1 cellular context compared by ENCODE assay signal in the genomic region with DNA sequence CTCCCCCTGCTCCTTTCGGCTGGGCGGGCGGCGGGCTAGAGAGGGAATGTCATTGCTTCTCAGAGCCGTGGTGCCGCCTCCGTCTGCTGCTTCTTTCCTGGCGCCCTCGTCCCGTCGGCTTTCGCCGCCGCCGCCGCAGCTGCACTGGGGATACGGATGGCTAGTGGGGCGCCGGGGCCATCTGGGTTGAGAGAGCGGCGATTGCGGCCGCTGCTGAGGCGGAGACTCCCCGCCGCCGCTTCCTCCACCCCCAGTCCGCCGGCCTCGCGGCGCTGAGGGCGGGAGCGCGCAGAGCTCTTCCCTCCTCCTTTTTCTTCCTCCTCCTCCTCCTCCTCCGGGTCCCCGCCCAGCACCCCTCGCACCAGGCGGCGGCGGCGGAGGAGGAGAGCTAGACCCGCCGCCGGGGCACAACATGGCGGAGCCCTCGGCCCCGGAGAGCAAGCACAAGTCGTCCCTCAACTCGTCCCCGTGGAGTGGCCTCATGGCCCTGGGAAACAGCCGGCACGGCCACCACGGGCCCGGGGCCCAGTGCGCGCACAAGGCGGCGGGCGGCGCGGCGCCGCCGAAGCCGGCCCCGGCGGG.
TF ChIP-seq lines count a peak whose summit lies in the region.

TSS of gene STT3B (plus strand) at position 339 of the 582 bp plus-strand sequence. CDS start at position 413, 74 bp downstream.

TF ChIP-seq in WTC11, 78 proteins besides CTCF, POLR2A, EP300 and RAD21 (continued from another document):
- TF ChIP-seq, protein P1, sequence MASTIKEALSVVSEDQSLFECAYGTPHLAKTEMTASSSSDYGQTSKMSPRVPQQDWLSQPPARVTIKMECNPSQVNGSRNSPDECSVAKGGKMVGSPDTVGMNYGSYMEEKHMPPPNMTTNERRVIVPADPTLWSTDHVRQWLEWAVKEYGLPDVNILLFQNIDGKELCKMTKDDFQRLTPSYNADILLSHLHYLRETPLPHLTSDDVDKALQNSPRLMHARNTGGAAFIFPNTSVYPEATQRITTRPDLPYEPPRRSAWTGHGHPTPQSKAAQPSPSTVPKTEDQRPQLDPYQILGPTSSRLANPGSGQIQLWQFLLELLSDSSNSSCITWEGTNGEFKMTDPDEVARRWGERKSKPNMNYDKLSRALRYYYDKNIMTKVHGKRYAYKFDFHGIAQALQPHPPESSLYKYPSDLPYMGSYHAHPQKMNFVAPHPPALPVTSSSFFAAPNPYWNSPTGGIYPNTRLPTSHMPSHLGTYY (CRISPR knock-in tag; IDR thresholded peaks at IDR 0.05), result peak; percentile 53; the same call in 1 of the 2 replicates
- no peak for TF ChIP-seq JUN (CRISPR knock-in tag; IDR thresholded peaks at IDR 0.05)
- TF ChIP-seq E2F1 (CRISPR knock-in tag; IDR thresholded peaks at IDR 0.05), result 0 out of 2 replicates have a peak, but pooled peaks have one; percentile 14
- TF ChIP-seq OVOL2 (CRISPR knock-in tag; IDR thresholded peaks at IDR 0.05; ENCODE audit: borderline replicate concordance), result no peak
- no peak for TF ChIP-seq NFATC4 (CRISPR knock-in tag; IDR thresholded peaks at IDR 0.05)
- TF ChIP-seq GRHL2 (CRISPR knock-in tag; IDR thresholded peaks at IDR 0.05; ENCODE audit: insufficient replicate concordance, severe bottlenecking), result no peak
- TF ChIP-seq ZNF416 (CRISPR knock-in tag; IDR thresholded peaks at IDR 0.05), result 0 out of 2 replicates have a peak, but pooled peaks have one; percentile 59
- no peak for TF ChIP-seq ZNF121 (CRISPR knock-in tag; IDR thresholded peaks at IDR 0.05)
- no peak; the same call in 1 of the 2 replicates for TF ChIP-seq FOXP4 (CRISPR knock-in tag; IDR thresholded peaks at IDR 0.05)
- no peak for TF ChIP-seq CREM (CRISPR knock-in tag; IDR thresholded peaks at IDR 0.05)
- TF ChIP-seq SP1 (CRISPR knock-in tag; conservative IDR thresholded peaks at IDR 0.05), result no peak
